Comparison of ENCODE assay signal across 15 cellular contexts in genomic region chr15:101347454-101347853, GRCh38. TPM values are rescaled to one million over a fixed set of nuclear protein-coding genes. Genes with fewer than 3 reads are reported as not detected.
DNase-seq lines count a peak whose midpoint lies in the region; ATAC-seq and TF ChIP-seq lines count a peak whose summit lies in the region.
"Had no signal": no experiment of that assay in that cellular context is flagged by ENCODE, and none has a peak within 500 bp of the region (broad histone marks: within the 10 kb centered on the region; RNA-seq: fewer than 3 reads in every experiment).

No MANE protein-coding gene starts in this region.

- H3K9me3 ChIP-seq in right lobe of liver (no peaks in the 10 kb centered on the region), aorta (ENCODE audit: control insufficient read depth, low read length) (no peaks in the 10 kb centered on the region)
- H3K9me3 ChIP-seq: Peyer's patch, SK-N-SH had no signal

- H3K4me1 ChIP-seq in right lobe of liver (peaks cover 0 to 26% (median 0%) of the 10 kb centered on the region in 4 donors), aorta (ENCODE audit: control insufficient read depth in 1 of 2, insufficient read depth in 2 of 2, low read length in 2 of 2) (no peaks in the 10 kb centered on the region)
- H3K4me1 ChIP-seq: Peyer's patch had no signal

- TF ChIP-seq CTCF in fibroblast of villous mesenchyme (IDR thresholded peaks at IDR 0.05; ENCODE audit: insufficient read depth, low read depth, low read length) (no peak), right lobe of liver (IDR thresholded peaks at IDR 0.05) (no peak)

- no peak overlapping the region for H3K4me3 ChIP-seq in fibroblast of villous mesenchyme (ENCODE audit: low read depth, low read length)
- H3K4me3 ChIP-seq in right lobe of liver, result no peak overlapping the region
- H3K4me3 ChIP-seq in aorta (ENCODE audit: low read length in 2 of 2), result no peak overlapping the region
- H3K4me3 ChIP-seq: Peyer's patch had no signal

- ATAC-seq in right lobe of liver (peak; percentile 5 to 53 (median 26)), aorta (ENCODE audit: low FRiP score) (peak; percentile 36), GM21367 (IDR thresholded peaks at IDR 0.05; ENCODE audit: unreplicated experiment) (no peak)

- intact Hi-C loops in right lobe of liver (cut with DNase I) (no loop called here), aorta (cut with DNase I) (no loop called here)

- no peaks in the 10 kb centered on the region for H3K27me3 ChIP-seq in right lobe of liver
- H3K27me3 ChIP-seq in aorta (ENCODE audit: control insufficient read depth in 1 of 2, insufficient read depth in 2 of 2, low read length in 1 of 2), result no peaks in the 10 kb centered on the region
- H3K27me3 ChIP-seq: Peyer's patch had no signal

- DNase-seq in fibroblast of villous mesenchyme (ENCODE audit: low read depth) (peak; percentile 14), right lobe of liver (no peak), aorta (no peak), KG1 (lab: John Stamatoyannopoulos, UW) (no peak), NCI-H2196 (lab: John Stamatoyannopoulos, UW; ENCODE audit: unreplicated experiment) (no peak)
- DNase-seq: AML-193, DMS79, HCEC 1CT, NCI-H1092 treated with DMSO at 0.1 percent for 48 hours, NCI-H146, NCI-H2081, Peyer's patch, SK-N-SH had no signal

- 64% methylated on average over 3 of the region's 5 CpGs for WGBS in right lobe of liver (ENCODE audit: insufficient coverage, low coverage, low lambda C conversion rate, missing lambda C conversion rate)
- WGBS in aorta, 2 donors, result 66 to 68% methylated on average over 5 of the region's 5 CpGs

- H3K27ac ChIP-seq in angular gyrus (ENCODE audit: low read depth, low read length) (peak overlapping the region; percentile 4), right lobe of liver (no peak overlapping the region), aorta (ENCODE audit: low read depth in 1 of 2, low read length in 2 of 2) (no peak overlapping the region)
- H3K27ac ChIP-seq: Peyer's patch had no signal

- peaks cover 0 to 11% (median 0%) of the 10 kb centered on the region in 4 donors for H3K36me3 ChIP-seq in right lobe of liver
- no peaks in the 10 kb centered on the region for H3K36me3 ChIP-seq in aorta (ENCODE audit: control insufficient read depth in 1 of 2, insufficient read depth in 2 of 2, low read length in 1 of 2)
- H3K36me3 ChIP-seq: Peyer's patch had no signal

- no peak for TF ChIP-seq POLR2A in right lobe of liver (IDR thresholded peaks at IDR 0.05)

RNA-seq across cellular contexts. Expression of gene SNRPA1, which starts 52.4 kb away (rescaled TPM):
- 13.5 and 18.6 TPM in 2 replicates for total RNA-seq in fibroblast of villous mesenchyme
- 10 to 100 TPM; 17.7 to 28.6 (median 24.1) TPM for total RNA-seq in right lobe of liver
- 10 to 100 TPM; 46.4 to 49.2 TPM for total RNA-seq in aorta
- 10 to 100 TPM; 37.6 to 54.1 TPM for polyA plus RNA-seq in aorta
